Comparison of ENCODE assay signal across 16 cellular contexts in genomic region chr2:18650221-18650620, GRCh38.
DNase-seq lines count a peak whose midpoint lies in the region; ATAC-seq and TF ChIP-seq lines count a peak whose summit lies in the region.
"Had no signal": no experiment of that assay in that cellular context is flagged by ENCODE, and none has a peak within 500 bp of the region (broad histone marks: within the 10 kb centered on the region; RNA-seq: fewer than 3 reads in every experiment).

No MANE protein-coding gene starts in this region.

- WGBS in prostate gland = 9% methylated on average over 2 of the region's 2 CpGs

- intact Hi-C loops in prostate gland (cut with DNase I) = no loop called here

- ATAC-seq in SK-N-SH treated with all-trans-retinoic acid at 6 μM for 48 hours (peak; percentile 73), GM21528 (IDR thresholded peaks at IDR 0.05; ENCODE audit: low FRiP score, unreplicated experiment) (no peak)
- ATAC-seq: HepG2 had no signal

- H3K9me3 ChIP-seq in prostate gland = no peaks in the 10 kb centered on the region
- no peaks in the 10 kb centered on the region for H3K9me3 ChIP-seq in effector memory CD4-positive, alpha-beta T cell (ENCODE audit: control insufficient read depth, low read length)
- H3K9me3 ChIP-seq: BE2C, Caco-2 had no signal

- H3K36me3 ChIP-seq in prostate gland = no peaks in the 10 kb centered on the region
- no peaks in the 10 kb centered on the region for H3K36me3 ChIP-seq in effector memory CD4-positive, alpha-beta T cell (ENCODE audit: control insufficient read depth, insufficient read depth, low read length)
- H3K36me3 ChIP-seq: BE2C had no signal

- TF ChIP-seq CTCF in LNCaP clone FGC (IDR thresholded peaks at IDR 0.05; ENCODE audit: control insufficient read depth, extremely low read depth, insufficient read depth) (no peak), prostate gland (IDR thresholded peaks at IDR 0.05) (no peak)

- no peak for TF ChIP-seq POLR2A in prostate gland (IDR thresholded peaks at IDR 0.05)

- H3K27me3 ChIP-seq in prostate gland (replicated peaks; ENCODE audit: insufficient read depth) = no peaks in the 10 kb centered on the region
- H3K27me3 ChIP-seq in effector memory CD4-positive, alpha-beta T cell (replicated peaks; ENCODE audit: control insufficient read depth, insufficient read depth, low read length, poor library complexity, severe bottlenecking) = no peaks in the 10 kb centered on the region
- H3K27me3 ChIP-seq: BE2C had no signal

- DNase-seq in LNCaP clone FGC (ENCODE audit: low read depth) (peak; percentile 90), left kidney (ENCODE audit: low read depth, low spot score) (peak; percentile 32), prostate gland (ENCODE audit: low spot score) (peak; percentile 7), MV-4-11 (lab: John Stamatoyannopoulos, UW) (no peak)
- DNase-seq in effector memory CD4-positive, alpha-beta T cell = no peak
- DNase-seq: ACHN; BE2C; C1 segment of cervical spinal cord; Caco-2; CD4-positive, CD25-positive, alpha-beta regulatory T cell; CD8-positive, alpha-beta memory T cell; GDM1; H9 had no signal

- no peak overlapping the region for H3K4me3 ChIP-seq in LNCaP clone FGC (ENCODE audit: low read depth, low read length)
- no peak overlapping the region for H3K4me3 ChIP-seq in prostate gland
- H3K4me3 ChIP-seq in effector memory CD4-positive, alpha-beta T cell (ENCODE audit: insufficient read depth, low read depth, low read length, poor library complexity, severe bottlenecking) = no peak overlapping the region

- H3K4me1 ChIP-seq in prostate gland (replicated peaks) = no peaks in the 10 kb centered on the region
- no peaks in the 10 kb centered on the region for H3K4me1 ChIP-seq in effector memory CD4-positive, alpha-beta T cell (ENCODE audit: control insufficient read depth, insufficient read depth, low read length, poor library complexity, severe bottlenecking)
- H3K4me1 ChIP-seq: BE2C, Caco-2 had no signal

- no peak overlapping the region for H3K27ac ChIP-seq in prostate gland
- H3K27ac ChIP-seq in effector memory CD4-positive, alpha-beta T cell (ENCODE audit: insufficient read depth, low read length, poor library complexity, severe bottlenecking) = no peak overlapping the region

TF ChIP-seq in SK-N-SH treated with all-trans-retinoic acid at 6 μM for 48 hours, 23 proteins besides CTCF, POLR2A, EP300 and RAD21 (continues in another document):
- TF ChIP-seq ESRRG (CRISPR knock-in tag; IDR thresholded peaks at IDR 0.05) (peak; percentile 98), ISL1 (CRISPR knock-in tag; IDR thresholded peaks at IDR 0.05) (peak; percentile 100), BACH2 (CRISPR knock-in tag; IDR thresholded peaks at IDR 0.05; ENCODE audit: borderline replicate concordance) (no peak), ZNF565 (CRISPR knock-in tag; conservative IDR thresholded peaks at IDR 0.05; ENCODE audit: low read depth) (no peak), PPARA (CRISPR knock-in tag; IDR thresholded peaks at IDR 0.05; ENCODE audit: borderline replicate concordance) (no peak), POU6F1 (CRISPR knock-in tag; IDR thresholded peaks at IDR 0.05; ENCODE audit: borderline replicate concordance, low read depth) (peak; percentile 72; the same call in 1 of the 2 replicates), RARB (CRISPR knock-in tag; IDR thresholded peaks at IDR 0.05) (peak; percentile 78; the same call in 1 of the 2 replicates), GLIS3 (CRISPR knock-in tag; IDR thresholded peaks at IDR 0.05) (no peak), ZC3H10 (CRISPR knock-in tag; IDR thresholded peaks at IDR 0.05) (no peak; the same call in 1 of the 2 replicates), SNAI2 (CRISPR knock-in tag; IDR thresholded peaks at IDR 0.05) (no peak), TOX (CRISPR knock-in tag; IDR thresholded peaks at IDR 0.05; ENCODE audit: borderline replicate concordance) (peak; percentile 93), ZNF70 (CRISPR knock-in tag; IDR thresholded peaks at IDR 0.05) (no peak), TSHZ2 (CRISPR knock-in tag; IDR thresholded peaks at IDR 0.05) (peak; percentile 78), CSDC2 (CRISPR knock-in tag; IDR thresholded peaks at IDR 0.05) (peak; percentile 87), ZFP3 (CRISPR knock-in tag; IDR thresholded peaks at IDR 0.05) (peak; percentile 66; the same call in 1 of the 2 replicates), ARNTL (CRISPR knock-in tag; IDR thresholded peaks at IDR 0.05; ENCODE audit: borderline replicate concordance, low read depth) (no peak)
- TF ChIP-seq, protein P1, sequence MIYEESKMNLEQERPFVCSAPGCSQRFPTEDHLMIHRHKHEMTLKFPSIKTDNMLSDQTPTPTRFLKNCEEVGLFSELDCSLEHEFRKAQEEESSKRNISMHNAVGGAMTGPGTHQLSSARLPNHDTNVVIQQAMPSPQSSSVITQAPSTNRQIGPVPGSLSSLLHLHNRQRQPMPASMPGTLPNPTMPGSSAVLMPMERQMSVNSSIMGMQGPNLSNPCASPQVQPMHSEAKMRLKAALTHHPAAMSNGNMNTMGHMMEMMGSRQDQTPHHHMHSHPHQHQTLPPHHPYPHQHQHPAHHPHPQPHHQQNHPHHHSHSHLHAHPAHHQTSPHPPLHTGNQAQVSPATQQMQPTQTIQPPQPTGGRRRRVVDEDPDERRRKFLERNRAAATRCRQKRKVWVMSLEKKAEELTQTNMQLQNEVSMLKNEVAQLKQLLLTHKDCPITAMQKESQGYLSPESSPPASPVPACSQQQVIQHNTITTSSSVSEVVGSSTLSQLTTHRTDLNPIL (CRISPR knock-in tag; IDR thresholded peaks at IDR 0.05; ENCODE audit: low read depth) = peak; percentile 86; the same call in 1 of the 2 replicates
- TF ChIP-seq, protein P2, sequence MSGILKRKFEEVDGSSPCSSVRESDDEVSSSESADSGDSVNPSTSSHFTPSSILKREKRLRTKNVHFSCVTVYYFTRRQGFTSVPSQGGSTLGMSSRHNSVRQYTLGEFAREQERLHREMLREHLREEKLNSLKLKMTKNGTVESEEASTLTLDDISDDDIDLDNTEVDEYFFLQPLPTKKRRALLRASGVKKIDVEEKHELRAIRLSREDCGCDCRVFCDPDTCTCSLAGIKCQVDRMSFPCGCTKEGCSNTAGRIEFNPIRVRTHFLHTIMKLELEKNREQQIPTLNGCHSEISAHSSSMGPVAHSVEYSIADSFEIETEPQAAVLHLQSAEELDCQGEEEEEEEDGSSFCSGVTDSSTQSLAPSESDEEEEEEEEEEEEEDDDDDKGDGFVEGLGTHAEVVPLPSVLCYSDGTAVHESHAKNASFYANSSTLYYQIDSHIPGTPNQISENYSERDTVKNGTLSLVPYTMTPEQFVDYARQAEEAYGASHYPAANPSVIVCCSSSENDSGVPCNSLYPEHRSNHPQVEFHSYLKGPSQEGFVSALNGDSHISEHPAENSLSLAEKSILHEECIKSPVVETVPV (CRISPR knock-in tag; IDR thresholded peaks at IDR 0.05) = peak; percentile 90
- TF ChIP-seq, protein P3, sequence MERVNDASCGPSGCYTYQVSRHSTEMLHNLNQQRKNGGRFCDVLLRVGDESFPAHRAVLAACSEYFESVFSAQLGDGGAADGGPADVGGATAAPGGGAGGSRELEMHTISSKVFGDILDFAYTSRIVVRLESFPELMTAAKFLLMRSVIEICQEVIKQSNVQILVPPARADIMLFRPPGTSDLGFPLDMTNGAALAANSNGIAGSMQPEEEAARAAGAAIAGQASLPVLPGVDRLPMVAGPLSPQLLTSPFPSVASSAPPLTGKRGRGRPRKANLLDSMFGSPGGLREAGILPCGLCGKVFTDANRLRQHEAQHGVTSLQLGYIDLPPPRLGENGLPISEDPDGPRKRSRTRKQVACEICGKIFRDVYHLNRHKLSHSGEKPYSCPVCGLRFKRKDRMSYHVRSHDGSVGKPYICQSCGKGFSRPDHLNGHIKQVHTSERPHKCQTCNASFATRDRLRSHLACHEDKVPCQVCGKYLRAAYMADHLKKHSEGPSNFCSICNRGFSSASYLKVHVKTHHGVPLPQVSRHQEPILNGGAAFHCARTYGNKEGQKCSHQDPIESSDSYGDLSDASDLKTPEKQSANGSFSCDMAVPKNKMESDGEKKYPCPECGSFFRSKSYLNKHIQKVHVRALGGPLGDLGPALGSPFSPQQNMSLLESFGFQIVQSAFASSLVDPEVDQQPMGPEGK (CRISPR knock-in tag; IDR thresholded peaks at IDR 0.05; ENCODE audit: borderline replicate concordance) = peak; percentile 93

Comparison
In these comparisons a context has a peak if more than half of its experiments do, and no peak if none do; other contexts are left out.
1. DNase-seq: peak in LNCaP clone FGC (single experiment), left kidney (single experiment) and prostate gland (single experiment); none in effector memory CD4-positive, alpha-beta T cell (0 of 3) and MV-4-11 (single experiment).